ENCODE assay signal across 10 cellular contexts in genomic region chr11:69008774-69009440, GRCh38. TPM values are rescaled to one million over a fixed set of nuclear protein-coding genes. Genes with fewer than 3 reads are reported as not detected.
A peak's percentile ranks its signal among the peaks of the same experiment; 100 is the strongest.
DNase-seq lines count a peak whose midpoint lies in the region; ATAC-seq, FAIRE-seq and TF ChIP-seq lines count a peak whose summit lies in the region.
"Had no signal": no experiment of that assay in that cellular context is flagged by ENCODE, and none has a peak within 500 bp of the region (broad histone marks: within the 10 kb centered on the region; RNA-seq: fewer than 3 reads in every experiment).

No MANE protein-coding gene starts in this region.

- H3K9me3 ChIP-seq in astrocyte (ENCODE audit: insufficient read depth, low read depth, low read length), result no peaks in the 10 kb centered on the region
- H3K9me3 ChIP-seq in stomach, result no peaks in the 10 kb centered on the region
- H3K9me3 ChIP-seq in CD8-positive, alpha-beta memory T cell (ENCODE audit: low read length), result no peaks in the 10 kb centered on the region

- POLR2A ChIA-PET in CD8-positive, alpha-beta memory T cell (lab: Charles Lee), result no interaction called here
- POLR2A ChIA-PET in activated CD8-positive, alpha-beta T cell treated with anti-CD3 and anti-CD28 coated beads for 36 hours (lab: Charles Lee), result no interaction called here

- H2AFZ ChIP-seq in astrocyte (ENCODE audit: low read depth, low read length), result no peak overlapping the region

- no peaks in the 10 kb centered on the region for H3K36me3 ChIP-seq in astrocyte (ENCODE audit: insufficient read depth, low read length)
- H3K36me3 ChIP-seq in stomach, result peaks cover 14 to 31% (median 23%) of the 10 kb centered on the region in 4 donors
- H3K36me3 ChIP-seq in CD8-positive, alpha-beta memory T cell (ENCODE audit: insufficient read depth, low read length), result no peaks in the 10 kb centered on the region

- H3K9ac ChIP-seq in astrocyte (ENCODE audit: low read length), result peak overlapping the region; percentile 65

- H3K4me3 Mint-ChIP-seq in HFFc6, result peak overlapping the region; percentile 79
- no peak overlapping the region for H3K4me3 Mint-ChIP-seq in astrocyte (ENCODE audit: unreplicated experiment)
- no peak overlapping the region for H3K4me3 Mint-ChIP-seq in glutamatergic neuron (ENCODE audit: unreplicated experiment)
- H3K4me3 Mint-ChIP-seq in CD8-positive, alpha-beta memory T cell, result no peak overlapping the region
- H3K4me3 Mint-ChIP-seq in activated CD8-positive, alpha-beta T cell treated with anti-CD3 and anti-CD28 coated beads for 36 hours, result no peak overlapping the region

- H3K27me3 Mint-ChIP-seq in HFFc6 (ENCODE audit: insufficient read depth), result peaks cover 8% of the 10 kb centered on the region
- H3K27me3 Mint-ChIP-seq in astrocyte (ENCODE audit: low read depth, unreplicated experiment), result peaks cover 3% of the 10 kb centered on the region
- H3K27me3 Mint-ChIP-seq in glutamatergic neuron (ENCODE audit: unreplicated experiment), result peaks cover 4% of the 10 kb centered on the region
- peaks cover 9 to 30% of the 10 kb centered on the region in 2 donors for H3K27me3 Mint-ChIP-seq in CD8-positive, alpha-beta memory T cell
- H3K27me3 Mint-ChIP-seq in activated CD8-positive, alpha-beta T cell treated with anti-CD3 and anti-CD28 coated beads for 36 hours, result peaks cover 23% of the 10 kb centered on the region

- WGBS in stomach, 5 donors, result 22 to 36% (median 31%) methylated on average over 15 to 16 of the region's 16 CpGs

- H3K27ac Mint-ChIP-seq in HFFc6 (peak overlapping the region; percentile 98), astrocyte (ENCODE audit: unreplicated experiment) (peak overlapping the region; percentile 84), glutamatergic neuron (ENCODE audit: unreplicated experiment) (no peak overlapping the region)
- H3K27ac Mint-ChIP-seq in CD8-positive, alpha-beta memory T cell, result no peak overlapping the region
- no peak overlapping the region for H3K27ac Mint-ChIP-seq in activated CD8-positive, alpha-beta T cell treated with anti-CD3 and anti-CD28 coated beads for 36 hours

- H3K9me3 Mint-ChIP-seq in HFFc6 (no peaks in the 10 kb centered on the region), astrocyte (ENCODE audit: unreplicated experiment) (peaks cover 2% of the 10 kb centered on the region), glutamatergic neuron (ENCODE audit: unreplicated experiment) (peaks cover 5% of the 10 kb centered on the region)
- no peaks in the 10 kb centered on the region for H3K9me3 Mint-ChIP-seq in CD8-positive, alpha-beta memory T cell
- no peaks in the 10 kb centered on the region for H3K9me3 Mint-ChIP-seq in activated CD8-positive, alpha-beta T cell treated with anti-CD3 and anti-CD28 coated beads for 36 hours

- TF ChIP-seq EP300 in stomach (IDR thresholded peaks at IDR 0.05), result no peak

- H3K27ac ChIP-seq in astrocyte (ENCODE audit: low read depth, low read length) (peak overlapping the region; percentile 76), stomach (peak overlapping the region; percentile 71 to 94 (median 90))
- no peak overlapping the region for H3K27ac ChIP-seq in CD8-positive, alpha-beta memory T cell (ENCODE audit: low read depth, low read length)

- peak overlapping the region; percentile 61 for H3K4me2 ChIP-seq in astrocyte (ENCODE audit: low read length)

- intact Hi-C loops in stomach (cut with DNase I; ENCODE audit: low total_unique reads), result no loop called here
- intact Hi-C loops in activated CD8-positive, alpha-beta T cell treated with anti-CD3 and anti-CD28 coated beads for 36 hours (cut with micrococcal nuclease), result no loop called here

- TF ChIP-seq CTCF in HFFc6 (IDR thresholded peaks at IDR 0.05) (no peak), astrocyte (IDR thresholded peaks at IDR 0.05; ENCODE audit: insufficient read depth, low read depth, low read length) (no peak), stomach (IDR thresholded peaks at IDR 0.05) (no peak), glutamatergic neuron (IDR thresholded peaks at IDR 0.05; ENCODE audit: partially characterized antibody, unreplicated experiment) (no peak)
- TF ChIP-seq CTCF in activated CD8-positive, alpha-beta T cell treated with anti-CD3 and anti-CD28 coated beads for 36 hours (IDR thresholded peaks at IDR 0.05), result no peak

- H3K4me3 ChIP-seq in astrocyte (ENCODE audit: insufficient read depth, low read depth, low read length) (no peak overlapping the region), stomach (peak overlapping the region; percentile 1 to 59 (median 32))
- H3K4me3 ChIP-seq in CD8-positive, alpha-beta memory T cell (ENCODE audit: low read length), result no peak overlapping the region

- DNase-seq in HFFc6 (peak; percentile 98), astrocyte (ENCODE audit: low read depth) (peak; percentile 98), iPS-NIHi7 (ENCODE audit: extremely low spot score) (peak; percentile 78), stomach (peak; percentile 79), glutamatergic neuron (no peak), NCI-H187 treated with DMSO at 0.1 percent for 48 hours (lab: John Stamatoyannopoulos, UW) (no peak)
- DNase-seq in CD8-positive, alpha-beta memory T cell, result no peak
- DNase-seq in activated CD8-positive, alpha-beta T cell treated with anti-CD3 and anti-CD28 coated beads for 36 hours, result no peak
- DNase-seq: head of caudate nucleus; stimulated activated naive CD8-positive, alpha-beta T cell treated with anti-CD3 and anti-CD28 coated beads, Interleukin-15, Interleukin-2, amounts not matched to agents 100 U/mL and 50 U/mL, for 24 hours had no signal

- H3K36me3 Mint-ChIP-seq in HFFc6 (ENCODE audit: low read depth), result peaks cover 9% of the 10 kb centered on the region; the same call in 1 of the 2 replicates
- H3K36me3 Mint-ChIP-seq in astrocyte (ENCODE audit: low read depth, unreplicated experiment), result no peaks in the 10 kb centered on the region
- no peaks in the 10 kb centered on the region for H3K36me3 Mint-ChIP-seq in glutamatergic neuron (ENCODE audit: unreplicated experiment)
- no peaks in the 10 kb centered on the region for H3K36me3 Mint-ChIP-seq in CD8-positive, alpha-beta memory T cell
- no peaks in the 10 kb centered on the region for H3K36me3 Mint-ChIP-seq in activated CD8-positive, alpha-beta T cell treated with anti-CD3 and anti-CD28 coated beads for 36 hours (ENCODE audit: low read depth)

- H3K79me2 ChIP-seq in astrocyte (ENCODE audit: insufficient read depth, low read length), result no peaks in the 10 kb centered on the region

- H4K20me1 ChIP-seq in astrocyte (ENCODE audit: insufficient read depth, low read length), result no peaks in the 10 kb centered on the region

- TF ChIP-seq POLR2A in stomach (IDR thresholded peaks at IDR 0.05), result no peak

- peaks cover 47% of the 10 kb centered on the region for H3K4me1 Mint-ChIP-seq in HFFc6 (ENCODE audit: low read depth)
- peaks cover 22% of the 10 kb centered on the region for H3K4me1 Mint-ChIP-seq in astrocyte (ENCODE audit: low read depth, unreplicated experiment)
- peaks cover 13% of the 10 kb centered on the region for H3K4me1 Mint-ChIP-seq in glutamatergic neuron (ENCODE audit: low read depth, unreplicated experiment)
- peaks cover 0 to 3% (median 0%) of the 10 kb centered on the region in 3 donors for H3K4me1 Mint-ChIP-seq in CD8-positive, alpha-beta memory T cell
- no peaks in the 10 kb centered on the region for H3K4me1 Mint-ChIP-seq in activated CD8-positive, alpha-beta T cell treated with anti-CD3 and anti-CD28 coated beads for 36 hours (ENCODE audit: low read depth)

- H3K4me1 ChIP-seq in astrocyte (ENCODE audit: insufficient read depth, low read length) (peaks cover 53% of the 10 kb centered on the region), stomach (peaks cover 40 to 92% (median 74%) of the 10 kb centered on the region in 4 donors)
- peaks cover 5% of the 10 kb centered on the region for H3K4me1 ChIP-seq in CD8-positive, alpha-beta memory T cell (ENCODE audit: insufficient read depth, low read length)

- ATAC-seq in activated CD8-positive, alpha-beta T cell treated with anti-CD3 and anti-CD28 coated beads for 36 hours, result no peak
- ATAC-seq: stimulated activated naive CD8-positive, alpha-beta T cell treated with anti-CD3 and anti-CD28 coated beads, Interleukin-15, Interleukin-2, amounts not matched to agents 100 U/mL and 50 U/mL, for 24 hours had no signal

- FAIRE-seq in astrocyte (lab: Jason Lieb, UNC), result peak; percentile 86

- CTCF ChIA-PET in CD8-positive, alpha-beta memory T cell (lab: Charles Lee), result no interaction called here
- CTCF ChIA-PET in activated CD8-positive, alpha-beta T cell treated with anti-CD3 and anti-CD28 coated beads for 36 hours (lab: Charles Lee), result interaction anchor here (1.1 kb wide), 1 partner anchor 36 kb away, joined by 3 read pairs; no protein-coding TSS in a partner anchor

- no peaks in the 10 kb centered on the region for H3K27me3 ChIP-seq in astrocyte (ENCODE audit: insufficient read depth, low read length)
- peaks cover 0 to 48% (median 31%) of the 10 kb centered on the region in 3 donors for H3K27me3 ChIP-seq in stomach
- peaks cover 15% of the 10 kb centered on the region for H3K27me3 ChIP-seq in CD8-positive, alpha-beta memory T cell (ENCODE audit: insufficient read depth, low read length, poor library complexity, severe bottlenecking)

RNA-seq across cellular contexts. Expression of gene MRGPRF, which starts 4.1 kb away (rescaled TPM):
- total RNA-seq in HFFc6 (2021; fragmentation: NEBNext Ultra II Directional; extraction: Animal tissue kit (Norgen Biotek cat#: 25700)), result 10 to 100 TPM; 51.4 to 74.9 (median 63.9) TPM
- total RNA-seq in astrocyte (3.2 and 4.1 TPM in 2 replicates), stomach (100 to 1,000 TPM in 1 of 5 donors, 10 to 100 TPM in 4; 16.2 to 123 (median 83.9) TPM), glutamatergic neuron (ENCODE audit: unreplicated experiment) (1.0 TPM)
- 10 to 100 TPM in 1 of 3 donors, 1 to 10 TPM in 2; 6.7 to 23.4 (median 7.8) TPM for polyA plus RNA-seq in stomach
- not detected for total RNA-seq in CD8-positive, alpha-beta memory T cell
- not detected for polyA plus RNA-seq in CD8-positive, alpha-beta memory T cell
- total RNA-seq in activated CD8-positive, alpha-beta T cell treated with anti-CD3 and anti-CD28 coated beads for 36 hours, result not detected

RNA-seq across cellular contexts. Expression of gene MRGPRD, which starts 28.1 kb away (rescaled TPM):
- not detected for total RNA-seq in HFFc6 (2021; fragmentation: NEBNext Ultra II Directional; extraction: Animal tissue kit (Norgen Biotek cat#: 25700))
- not detected in 2 replicates for total RNA-seq in astrocyte
- total RNA-seq in stomach, result under 1 TPM in 1 of 5 donors, not detected in 4; 0.92 TPM
- not detected for polyA plus RNA-seq in stomach
- not detected for total RNA-seq in glutamatergic neuron (ENCODE audit: unreplicated experiment)
- not detected for total RNA-seq in CD8-positive, alpha-beta memory T cell
- polyA plus RNA-seq in CD8-positive, alpha-beta memory T cell, result not detected
- not detected for total RNA-seq in activated CD8-positive, alpha-beta T cell treated with anti-CD3 and anti-CD28 coated beads for 36 hours

RNA-seq across cellular contexts. Expression of gene TPCN2, which starts 39.8 kb away (rescaled TPM):
- total RNA-seq in HFFc6 (2021; fragmentation: NEBNext Ultra II Directional; extraction: Animal tissue kit (Norgen Biotek cat#: 25700)), result 10 to 100 TPM in 1 of 6 experiments, 1 to 10 TPM in 5; 8.0 to 11.2 (median 9.0) TPM
- total RNA-seq in astrocyte (8.4 and 9.5 TPM in 2 replicates), stomach (10 to 100 TPM in 4 of 5 donors, 1 to 10 TPM in 1; 6.4 to 66.1 (median 33.0) TPM), glutamatergic neuron (ENCODE audit: unreplicated experiment) (17.2 TPM)
- 10 to 100 TPM; 16.4 to 29.8 (median 19.7) TPM for polyA plus RNA-seq in stomach
- total RNA-seq in CD8-positive, alpha-beta memory T cell, result 10 to 100 TPM; 12.3 to 12.9 TPM
- 4.0 TPM for polyA plus RNA-seq in CD8-positive, alpha-beta memory T cell
- total RNA-seq in activated CD8-positive, alpha-beta T cell treated with anti-CD3 and anti-CD28 coated beads for 36 hours, result 10 to 100 TPM; 16.0 to 17.0 TPM

Comparison
In these comparisons a context has a peak if more than half of its experiments do, and no peak if none do; other contexts are left out.
1. DNase-seq: peak in HFFc6 (single experiment), astrocyte (single experiment), iPS-NIHi7 (single experiment) and stomach (single experiment); none in glutamatergic neuron (single experiment), CD8-positive, alpha-beta memory T cell (0 of 5), NCI-H187 treated with DMSO at 0.1 percent for 48 hours (single experiment) and activated CD8-positive, alpha-beta T cell treated with anti-CD3 and anti-CD28 coated beads for 36 hours (single experiment).
2. H3K27ac Mint-ChIP-seq: peak in HFFc6 (single experiment) and astrocyte (single experiment); none in glutamatergic neuron (single experiment), CD8-positive, alpha-beta memory T cell (0 of 8) and activated CD8-positive, alpha-beta T cell treated with anti-CD3 and anti-CD28 coated beads for 36 hours (single experiment).
3. H3K4me3 ChIP-seq: peak in stomach (4 of 4); none in astrocyte (single experiment) and CD8-positive, alpha-beta memory T cell (single experiment).